8 cellular contexts compared by ENCODE assay signal in genomic region chr12:123237646-123238329, GRCh38. TPM values are rescaled to one million over a fixed set of nuclear protein-coding genes. Genes with fewer than 3 reads are reported as not detected.
A peak's percentile ranks its signal among the peaks of the same experiment; 100 is the strongest.
DNase-seq lines count a peak whose midpoint lies in the region; ATAC-seq and TF ChIP-seq lines count a peak whose summit lies in the region.

No MANE protein-coding gene starts in this region.

- TF ChIP-seq CTCF in GM23338 (conservative IDR thresholded peaks at IDR 0.05; ENCODE audit: low read depth in 2 of 2) (peak; percentile 84 to 98), OCI-LY3 (IDR thresholded peaks at IDR 0.05; ENCODE audit: low read depth, low read length) (peak; percentile 71), fibroblast of mammary gland (conservative IDR thresholded peaks at IDR 0.05; ENCODE audit: control insufficient read depth, insufficient read depth, low read depth, low read length) (peak; percentile 84), omental fat pad (IDR thresholded peaks at IDR 0.05) (no peak), thyroid gland (IDR thresholded peaks at IDR 0.05) (peak; percentile 33 to 84 (median 75))

- peak; percentile 10; the same call in 1 of the 3 replicates for ATAC-seq in GM23338
- ATAC-seq in omental fat pad (ENCODE audit: low FRiP score) = peak; percentile 13
- ATAC-seq in GM21723 (IDR thresholded peaks at IDR 0.05; ENCODE audit: unreplicated experiment) = no peak

- 54 to 63% methylated on average over 6 of the region's 6 CpGs for WGBS in thyroid gland, 2 donors

- peaks cover 7% of the 10 kb centered on the region; the same call in 1 of the 2 replicates for H3F3A ChIP-seq in GM23338 (replicated peaks; ENCODE audit: low read depth)

- H3K27ac ChIP-seq in GM23338 (ENCODE audit: low read depth) (peak overlapping the region; percentile 81), OCI-LY3 (ENCODE audit: low read length) (peak overlapping the region; percentile 23), thyroid gland (no peak overlapping the region)

- H3K36me3 Mint-ChIP-seq in GM23338 (ENCODE audit: low read depth) = peaks cover 25% of the 10 kb centered on the region
- H3K36me3 Mint-ChIP-seq in activated T-cell treated with anti-CD3 and anti-CD28 coated beads, Interleukin-2, amount 50 U/mL, for 24 hours (ENCODE audit: low read depth) = peaks cover 79% of the 10 kb centered on the region

- no peak overlapping the region for H2AFZ ChIP-seq in GM23338
- H2AFZ ChIP-seq in OCI-LY3 (ENCODE audit: low read depth, low read length) = no peak overlapping the region

- H3K9me3 ChIP-seq in OCI-LY3 (ENCODE audit: insufficient read depth, low read length) (no peaks in the 10 kb centered on the region), thyroid gland (no peaks in the 10 kb centered on the region)

- H3K9ac ChIP-seq in OCI-LY3 (ENCODE audit: low read length) = no peak overlapping the region

- H4K20me1 ChIP-seq in GM23338 (replicated peaks; ENCODE audit: insufficient read depth) = peaks cover 13% of the 10 kb centered on the region
- peaks cover 45% of the 10 kb centered on the region for H4K20me1 ChIP-seq in OCI-LY3 (ENCODE audit: insufficient read depth, low read length)

- no peaks in the 10 kb centered on the region for H3K36me3 ChIP-seq in GM23338 (ENCODE audit: insufficient read depth)
- peaks cover 38% of the 10 kb centered on the region for H3K36me3 ChIP-seq in OCI-LY3 (replicated peaks; ENCODE audit: low read depth, low read length)
- H3K36me3 ChIP-seq in thyroid gland = no peaks in the 10 kb centered on the region

- peak; percentile 64 for DNase-seq in Ammon's horn (ENCODE audit: low spot score)
- peak; percentile 79 for DNase-seq in GM23338 (ENCODE audit: low spot score)
- DNase-seq in activated T-cell treated with anti-CD3 and anti-CD28 coated beads, Interleukin-2, amount 50 U/mL, for 24 hours = peak; percentile 76
- DNase-seq in fibroblast of mammary gland (ENCODE audit: low read depth) = peak; percentile 76
- DNase-seq in omental fat pad (ENCODE audit: low spot score) = peak; percentile 73
- peak; percentile 60 to 74 for DNase-seq in thyroid gland

- no peak overlapping the region for H3K4me3 ChIP-seq in GM23338
- H3K4me3 ChIP-seq in OCI-LY3 (ENCODE audit: low read length) = peak overlapping the region; percentile 5; the same call in 1 of the 2 replicates
- no peak overlapping the region for H3K4me3 ChIP-seq in fibroblast of mammary gland (ENCODE audit: control insufficient read depth, low read depth, low read length)
- no peak overlapping the region for H3K4me3 ChIP-seq in thyroid gland (replicated peaks in 1 of 3)

- no peak for TF ChIP-seq POLR2A in thyroid gland (IDR thresholded peaks at IDR 0.05)

- H3K79me2 ChIP-seq in GM23338 (replicated peaks; ENCODE audit: insufficient read depth) (peaks cover 44% of the 10 kb centered on the region), OCI-LY3 (ENCODE audit: low read length) (peaks cover 53% of the 10 kb centered on the region)

- no peaks in the 10 kb centered on the region for H3K9me2 ChIP-seq in GM23338 (ENCODE audit: insufficient read depth)

- no peaks in the 10 kb centered on the region for H3K9me3 Mint-ChIP-seq in GM23338
- H3K9me3 Mint-ChIP-seq in activated T-cell treated with anti-CD3 and anti-CD28 coated beads, Interleukin-2, amount 50 U/mL, for 24 hours = no peaks in the 10 kb centered on the region

- no peak overlapping the region for H3K4me2 ChIP-seq in GM23338
- peak overlapping the region; percentile 66 for H3K4me2 ChIP-seq in OCI-LY3 (ENCODE audit: low read length)

- H3K4me1 ChIP-seq in GM23338 (ENCODE audit: insufficient read depth) (peaks cover 3% of the 10 kb centered on the region; the same call in 1 of the 2 replicates), OCI-LY3 (ENCODE audit: low read length) (peaks cover 29% of the 10 kb centered on the region), thyroid gland (peaks cover 15 to 25% of the 10 kb centered on the region in 2 donors)

- H3K27ac Mint-ChIP-seq in GM23338 = no peak overlapping the region
- H3K27ac Mint-ChIP-seq in activated T-cell treated with anti-CD3 and anti-CD28 coated beads, Interleukin-2, amount 50 U/mL, for 24 hours = peak overlapping the region; percentile 88

- H3K27me3 Mint-ChIP-seq in GM23338 (ENCODE audit: insufficient read depth, low read depth, poor library complexity) = peaks cover 10% of the 10 kb centered on the region
- no peaks in the 10 kb centered on the region for H3K27me3 Mint-ChIP-seq in activated T-cell treated with anti-CD3 and anti-CD28 coated beads, Interleukin-2, amount 50 U/mL, for 24 hours

- no peak overlapping the region for H3K4me3 Mint-ChIP-seq in GM23338
- peak overlapping the region; percentile 55 for H3K4me3 Mint-ChIP-seq in activated T-cell treated with anti-CD3 and anti-CD28 coated beads, Interleukin-2, amount 50 U/mL, for 24 hours

- intact Hi-C loops in thyroid gland (cut with DNase I) = loop anchor here (5.0 kb wide), 2 partner anchors 195 to 255 kb away; partner anchors contain the start of gene ARL6IP4

- no peaks in the 10 kb centered on the region for H3K27me3 ChIP-seq in GM23338 (ENCODE audit: insufficient read depth)
- no peaks in the 10 kb centered on the region for H3K27me3 ChIP-seq in OCI-LY3 (ENCODE audit: low read depth, low read length)
- no peaks in the 10 kb centered on the region for H3K27me3 ChIP-seq in thyroid gland

- H3K4me1 Mint-ChIP-seq in GM23338 = peaks cover 3% of the 10 kb centered on the region; the same call in 1 of the 3 replicates
- peaks cover 57% of the 10 kb centered on the region for H3K4me1 Mint-ChIP-seq in activated T-cell treated with anti-CD3 and anti-CD28 coated beads, Interleukin-2, amount 50 U/mL, for 24 hours (ENCODE audit: low read depth)

TF ChIP-seq in GM23338, 12 proteins besides CTCF, POLR2A, EP300 and RAD21 (continues in another document):
- TF ChIP-seq REST (IDR thresholded peaks at IDR 0.05; ENCODE audit: unreplicated experiment) (no peak), ZNF114 (CRISPR knock-in tag; IDR thresholded peaks at IDR 0.05) (no peak)

RNA-seq across cellular contexts. Expression of gene MTRFR, which starts 4.6 kb away (rescaled TPM):
- total RNA-seq in GM23338 (2014; rRNA removed; shearing (Covaris generic)) = 13.3 and 14.8 TPM in 2 replicates
- 33.2 and 38.4 TPM in 2 replicates for polyA plus RNA-seq in GM23338 (2016; fragmentation: Nextera tagmentation; extraction: Ambion mirVana)
- 10 to 100 TPM in 1 of 4 donors, 1 to 10 TPM in 3; 4.8 to 11.7 (median 8.4) TPM for total RNA-seq in omental fat pad
- 10 to 100 TPM; 14.4 to 17.9 (median 16.2) TPM for total RNA-seq in thyroid gland

RNA-seq across cellular contexts. Expression of gene MPHOSPH9, which starts 4.8 kb away (rescaled TPM):
- total RNA-seq in GM23338 (2014; rRNA removed; shearing (Covaris generic)) = 43.2 and 77.9 TPM in 2 replicates
- 26.2 and 30.5 TPM in 2 replicates for polyA plus RNA-seq in GM23338 (2016; fragmentation: Nextera tagmentation; extraction: Ambion mirVana)
- total RNA-seq in omental fat pad (10 to 100 TPM; 17.3 to 27.6 (median 23.9) TPM), thyroid gland (10 to 100 TPM; 21.6 to 53.6 (median 39.1) TPM)

RNA-seq across cellular contexts. Expression of gene CDK2AP1, which starts 33.9 kb away (rescaled TPM):
- total RNA-seq in GM23338 (2014; rRNA removed; shearing (Covaris generic)) = 240 and 244 TPM in 2 replicates
- 207 and 232 TPM in 2 replicates for polyA plus RNA-seq in GM23338 (2016; fragmentation: Nextera tagmentation; extraction: Ambion mirVana)
- 100 to 1,000 TPM in 3 of 4 donors, 10 to 100 TPM in 1; 78.7 to 124 (median 104) TPM for total RNA-seq in omental fat pad
- total RNA-seq in thyroid gland = 10 to 100 TPM; 53.0 to 94.5 (median 68.5) TPM

Comparison
In these comparisons a context has a peak if more than half of its experiments do, and no peak if none do; other contexts are left out.
1. H3K27ac ChIP-seq: peak in GM23338 (single experiment) and OCI-LY3 (single experiment); none in thyroid gland (0 of 3).
2. CTCF ChIP-seq: peak in GM23338 (2 of 2), OCI-LY3 (single experiment), fibroblast of mammary gland (single experiment) and thyroid gland (6 of 6); none in omental fat pad (0 of 3).
3. Peak in every context shown above with its lines, with median percentiles within 50 percentile points of each other: DNase-seq.